ENCODE assay signal across 16 cellular contexts in the genomic region with DNA sequence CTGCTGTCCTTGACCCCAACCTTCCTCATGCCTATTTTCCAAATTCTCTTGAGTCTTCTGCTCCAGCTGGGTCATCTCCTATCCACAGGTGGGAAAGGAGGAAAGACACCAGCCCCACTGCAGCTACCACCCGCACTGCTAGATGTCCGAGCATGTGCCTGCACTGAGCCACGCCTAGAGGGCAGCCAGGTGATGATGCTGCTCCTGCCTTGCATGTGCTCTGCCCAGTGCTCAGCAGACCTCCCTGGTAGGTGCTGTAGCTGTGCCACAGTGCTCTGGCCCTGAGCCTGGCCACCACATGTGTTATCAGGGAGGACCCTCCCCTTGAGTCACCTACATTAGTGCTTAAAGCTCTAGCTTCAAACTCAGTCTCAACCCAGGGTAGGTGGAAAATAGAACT. TPM values are rescaled to one million over a fixed set of nuclear protein-coding genes. Genes with fewer than 3 reads are reported as not detected.
DNase-seq lines count a peak whose midpoint lies in the region; ATAC-seq, FAIRE-seq and TF ChIP-seq lines count a peak whose summit lies in the region.
"Had no signal": no experiment of that assay in that cellular context is flagged by ENCODE, and none has a peak within 500 bp of the region (broad histone marks: within the 10 kb centered on the region; RNA-seq: fewer than 3 reads in every experiment).

No MANE protein-coding gene starts in this region.

- POLR2A ChIA-PET in GM12878 (lab: Charles Lee) = no interaction called here

- no peak for TF ChIP-seq POLR2A in GM12878 (IDR thresholded peaks at IDR 0.05; ENCODE audit: low read depth, low read length)

- H3K9ac ChIP-seq in Karpas-422 (ENCODE audit: low read length) (no peak overlapping the region), GM12878 (ENCODE audit: control insufficient read depth, insufficient read depth, low read length) (no peak overlapping the region)
- H3K9ac ChIP-seq: BLaER1 treated with 17β-estradiol and CSF1 and Interleukin-3, amounts not matched to agents 10 nM and 100 nM; GM23248 had no signal

- H3K4me1 ChIP-seq in BE2C = peaks cover 54% of the 10 kb centered on the region
- H3K4me1 ChIP-seq in Karpas-422 (ENCODE audit: low read length) = no peaks in the 10 kb centered on the region
- no peaks in the 10 kb centered on the region for H3K4me1 ChIP-seq in GM12878 (ENCODE audit: control insufficient read depth, insufficient read depth, low read length)

- TF ChIP-seq EP300 in GM12878 (IDR thresholded peaks at IDR 0.05; ENCODE audit: borderline replicate concordance in 1 of 2, control insufficient read depth in 1 of 2, low read depth in 2 of 2, low read length in 2 of 2) = no peak

- RAD21 ChIA-PET in GM12878 (lab: Charles Lee; ENCODE audit: unreplicated experiment) = no interaction called here

- H3K27me3 ChIP-seq in BE2C (no peaks in the 10 kb centered on the region), Karpas-422 (ENCODE audit: low read length) (no peaks in the 10 kb centered on the region), GM12878 (replicated peaks in 1 of 2; ENCODE audit: control insufficient read depth in 2 of 2, insufficient read depth in 2 of 2, low read length in 1 of 2) (peaks cover 2 to 3% of the 10 kb centered on the region in 2 experiments; a peak in 1 of 4 replicates)
- H3K27me3 ChIP-seq: BLaER1 treated with 17β-estradiol and CSF1 and Interleukin-3, amounts not matched to agents 10 nM and 100 nM had no signal

- FAIRE-seq in GM12878 (lab: Jason Lieb, UNC) = no peak
- FAIRE-seq: GM12891 had no signal

- H3K4me1 Mint-ChIP-seq in neural crest cell = no peaks in the 10 kb centered on the region
- peaks cover 11% of the 10 kb centered on the region for H3K4me1 Mint-ChIP-seq in activated T-cell treated with anti-CD3 and anti-CD28 coated beads, Interleukin-2, amount 50 U/mL, for 24 hours (ENCODE audit: low read depth)

- in situ Hi-C loops in GM12878 (cut with MboI) = no loop called here

- peak overlapping the region; percentile 46 for H3K27ac Mint-ChIP-seq in neural crest cell (ENCODE audit: unreplicated experiment)
- no peak overlapping the region for H3K27ac Mint-ChIP-seq in activated T-cell treated with anti-CD3 and anti-CD28 coated beads, Interleukin-2, amount 50 U/mL, for 24 hours

- H3K36me3 Mint-ChIP-seq in neural crest cell (ENCODE audit: low read depth) = no peaks in the 10 kb centered on the region
- H3K36me3 Mint-ChIP-seq in activated T-cell treated with anti-CD3 and anti-CD28 coated beads, Interleukin-2, amount 50 U/mL, for 24 hours (ENCODE audit: low read depth) = no peaks in the 10 kb centered on the region
- H3K36me3 Mint-ChIP-seq: CD4-positive, CD25-positive, alpha-beta regulatory T cell had no signal

- H3K79me2 ChIP-seq in Karpas-422 (ENCODE audit: low read length) (no peaks in the 10 kb centered on the region), GM12878 (ENCODE audit: control insufficient read depth, insufficient read depth, low read length) (no peaks in the 10 kb centered on the region)

- H3K9me3 ChIP-seq in BE2C = no peaks in the 10 kb centered on the region
- H3K9me3 ChIP-seq in Karpas-422 (ENCODE audit: low read length) = no peaks in the 10 kb centered on the region
- H3K9me3 ChIP-seq in GM12878 (replicated peaks; ENCODE audit: control insufficient read depth, insufficient read depth, low read length) = no peaks in the 10 kb centered on the region
- H3K9me3 ChIP-seq: BLaER1 treated with 17β-estradiol and CSF1 and Interleukin-3, amounts not matched to agents 10 nM and 100 nM had no signal

- intact Hi-C loops in GM12878 (cut with micrococcal nuclease; ENCODE audit: unreplicated experiment) = no loop called here

- no peaks in the 10 kb centered on the region for H4K20me1 ChIP-seq in Karpas-422 (ENCODE audit: insufficient read depth, low read depth, low read length)
- H4K20me1 ChIP-seq in GM12878 (ENCODE audit: control insufficient read depth, insufficient read depth) = no peaks in the 10 kb centered on the region
- H4K20me1 ChIP-seq: BLaER1 treated with 17β-estradiol and CSF1 and Interleukin-3, amounts not matched to agents 10 nM and 100 nM had no signal

- no peak overlapping the region for H3K27ac ChIP-seq in Karpas-422 (ENCODE audit: low read length)
- no peak overlapping the region for H3K27ac ChIP-seq in GM12878 (ENCODE audit: control insufficient read depth, insufficient read depth)
- H3K27ac ChIP-seq: BLaER1 treated with 17β-estradiol and CSF1 and Interleukin-3, amounts not matched to agents 10 nM and 100 nM; GM23248; HL-60 had no signal

- CTCF ChIA-PET in GM12878 (lab: Yijun Ruan, JAX) = interaction anchor here (1.0 kb wide), 1 partner anchor 65 kb away, joined by 4 read pairs; no protein-coding TSS in a partner anchor

- H3K27me3 Mint-ChIP-seq in neural crest cell (ENCODE audit: low read depth) = no peaks in the 10 kb centered on the region
- no peaks in the 10 kb centered on the region for H3K27me3 Mint-ChIP-seq in activated T-cell treated with anti-CD3 and anti-CD28 coated beads, Interleukin-2, amount 50 U/mL, for 24 hours
- H3K27me3 Mint-ChIP-seq: CD4-positive, CD25-positive, alpha-beta regulatory T cell had no signal

- SMC1A ChIA-PET in GM12878 (lab: Charles Lee; ENCODE audit: uncharacterized antibody, unreplicated experiment) = no interaction called here

- H3K4me2 ChIP-seq in Karpas-422 (ENCODE audit: low read depth, low read length, poor library complexity, severe bottlenecking) (no peak overlapping the region), GM12878 (ENCODE audit: control insufficient read depth, insufficient read depth) (no peak overlapping the region)
- H3K4me2 ChIP-seq: BLaER1 treated with 17β-estradiol and CSF1 and Interleukin-3, amounts not matched to agents 10 nM and 100 nM had no signal

- no TSS peak for BruUV-seq in GM12878 (replicated peaks; lab: Mats Ljungman, UMichigan)

- DNase-seq in BE2C (peak; percentile 32), Karpas-422 (peak; percentile 57), GM12878 (ENCODE audit: low read depth, low spot score) (no peak), neural crest cell (ENCODE audit: low read depth, low spot score) (no peak)
- DNase-seq in activated T-cell treated with anti-CD3 and anti-CD28 coated beads, Interleukin-2, amount 50 U/mL, for 24 hours = no peak
- no peak for DNase-seq in stimulated activated CD4-positive, alpha-beta T cell treated with anti-CD3 and anti-CD28 coated beads, Interleukin-12 subunit alpha, Interleukin-12 subunit beta, amount 100 ng/mL, for 4 hours
- DNase-seq: 8988T; AML-193; CD4-positive, CD25-positive, alpha-beta regulatory T cell; DMS53; GM23248; H7 had no signal

- WGBS in GM12878 (ENCODE audit: insufficient coverage, insufficient replicate concordance, low lambda C conversion rate, missing lambda C conversion rate) = 71% methylated on average over 3 of the region's 3 CpGs

- no peak for TF ChIP-seq RAD21 in GM12878 (IDR thresholded peaks at IDR 0.05; ENCODE audit: insufficient read depth, low read depth, low read length)

- no peak overlapping the region for H3K4me3 Mint-ChIP-seq in neural crest cell
- H3K4me3 Mint-ChIP-seq in activated T-cell treated with anti-CD3 and anti-CD28 coated beads, Interleukin-2, amount 50 U/mL, for 24 hours = no peak overlapping the region
- H3K4me3 Mint-ChIP-seq: CD4-positive, CD25-positive, alpha-beta regulatory T cell had no signal

- no peak overlapping the region for H2AFZ ChIP-seq in Karpas-422 (ENCODE audit: low read length)
- H2AFZ ChIP-seq in GM12878 (ENCODE audit: control insufficient read depth, low read depth, low read length) = no peak overlapping the region
- H2AFZ ChIP-seq: GM23248 had no signal

- peak; percentile 52; the same call in 2 of the 3 replicates for ATAC-seq in GM12878
- no peak for ATAC-seq in HG02610 (IDR thresholded peaks at IDR 0.05; ENCODE audit: unreplicated experiment)

- TF ChIP-seq CTCF in BE2C (IDR thresholded peaks at IDR 0.05; ENCODE audit: low read depth, low read length) = no peak
- TF ChIP-seq CTCF in GM12878 (IDR thresholded peaks at IDR 0.05 in 2 of 3, conservative IDR thresholded peaks at IDR 0.05 in 1 of 3; ENCODE audit: control insufficient read depth in 2 of 3, extremely low read depth in 1 of 3, insufficient read depth in 1 of 3, low read depth in 3 of 3, low read length in 3 of 3) = no peak
- no peak for TF ChIP-seq CTCF in neural crest cell (conservative IDR thresholded peaks at IDR 0.05)

- no peaks in the 10 kb centered on the region for H3K9me2 ChIP-seq in Karpas-422 (replicated peaks; ENCODE audit: insufficient read depth, low read length)

- H3K9me3 Mint-ChIP-seq in neural crest cell = no peaks in the 10 kb centered on the region
- no peaks in the 10 kb centered on the region for H3K9me3 Mint-ChIP-seq in activated T-cell treated with anti-CD3 and anti-CD28 coated beads, Interleukin-2, amount 50 U/mL, for 24 hours
- H3K9me3 Mint-ChIP-seq: CD4-positive, CD25-positive, alpha-beta regulatory T cell had no signal

- H3K36me3 ChIP-seq in BE2C (no peaks in the 10 kb centered on the region), Karpas-422 (ENCODE audit: insufficient read depth, low read length) (no peaks in the 10 kb centered on the region), GM12878 (ENCODE audit: control insufficient read depth in 2 of 2, insufficient read depth in 2 of 2, low read length in 1 of 2) (no peaks in the 10 kb centered on the region)
- H3K36me3 ChIP-seq: BLaER1 treated with 17β-estradiol and CSF1 and Interleukin-3, amounts not matched to agents 10 nM and 100 nM had no signal

- H3K4me3 ChIP-seq in BE2C (ENCODE audit: low read depth, low read length) (no peak overlapping the region), Karpas-422 (ENCODE audit: low read length) (no peak overlapping the region), GM12878 (no peak overlapping the region)
- H3K4me3 ChIP-seq: BLaER1 treated with 17β-estradiol and CSF1 and Interleukin-3, amounts not matched to agents 10 nM and 100 nM; GM23248 had no signal

RNA-seq across cellular contexts. Expression of gene CYSLTR2, which starts 6.9 kb away (rescaled TPM):
- 2.2 TPM for polyA plus RNA-seq in BE2C (2012; ENCODE audit: insufficient read depth, insufficient read length, low read depth)
- 0.22 TPM in 1 of 2 replicates, not detected in the other for total RNA-seq in Karpas-422 (2014; rRNA removed; shearing (Covaris generic); ENCODE audit: low replicate concordance)
- total RNA-seq in GM12878 (2013; cell fraction: nucleolus; rRNA removed) = not detected in 2 replicates
- total RNA-seq in GM12878 (2014; rRNA removed) (under 0.01 TPM in 1 of 2 replicates, not detected in the other), GM12878 (2014; rRNA removed; fragmentation: Illumina TruSeq; extraction: Trizol) (0.04 TPM in 1 of 2 replicates, not detected in the other), GM12878 (2021) (0.08 TPM in 1 of 2 replicates, not detected in the other), neural crest cell (not detected in 2 replicates)
- polyA plus RNA-seq in GM12878 (2011; ENCODE audit: low read depth) = 0.12 TPM
- polyA plus RNA-seq in GM12878 (2011; rRNA removed) (0.03 TPM in 1 of 2 replicates, not detected in the other), GM12878 (2014; fragmentation: Illumina TruSeq; extraction: Trizol) (0.03 TPM in 1 of 2 replicates, not detected in the other), GM12878 (2014; fragmentation: Nextera tagmentation; extraction: Ambion mirVana) (under 1 TPM in 1 of 2 experiments, not detected in 1; 0.02 TPM), GM12878 (2014; rRNA removed) (0.03 TPM in 1 of 2 replicates, not detected in the other), GM12878 (2016; fragmentation: Nextera tagmentation; extraction: Ambion mirVana) (not detected)
- 0.03 and 0.07 TPM in 2 replicates for polyA plus RNA-seq in GM12878 (2011; cell fraction: cytosol; rRNA removed)
- polyA plus RNA-seq in GM12878 (2011; cell fraction: nucleus; rRNA removed) = 0.03 and 0.04 TPM in 2 replicates
- 0.10 TPM in 1 of 2 replicates, not detected in the other for polyA plus RNA-seq in GM12878 (2012)
- 0.07 TPM in 1 of 2 replicates, not detected in the other for polyA minus RNA-seq in GM12878 (2011; rRNA and poly(A)+ RNA removed)
- polyA minus RNA-seq in GM12878 (2011; cell fraction: cytosol; rRNA and poly(A)+ RNA removed) = not detected in 2 replicates
- not detected in 2 replicates for polyA minus RNA-seq in GM12878 (2011; cell fraction: nucleus; rRNA and poly(A)+ RNA removed)
- total RNA-seq: GM23248, H7 had no signal
- polyA plus RNA-seq: GM23248 had no signal

Comparison
In these comparisons a context has a peak if more than half of its experiments do, and no peak if none do; other contexts are left out.
1. DNase-seq: peak in BE2C (single experiment) and Karpas-422 (single experiment); none in GM12878 (single experiment), neural crest cell (single experiment), activated T-cell treated with anti-CD3 and anti-CD28 coated beads, Interleukin-2, amount 50 U/mL, for 24 hours (single experiment) and stimulated activated CD4-positive, alpha-beta T cell treated with anti-CD3 and anti-CD28 coated beads, Interleukin-12 subunit alpha, Interleukin-12 subunit beta, amount 100 ng/mL, for 4 hours (single experiment).